Comparison of ENCODE assay signal across 8 cellular contexts in genomic region chr18:62584241-62585120, GRCh38.
DNase-seq lines count a peak whose midpoint lies in the region; ATAC-seq, FAIRE-seq and TF ChIP-seq lines count a peak whose summit lies in the region.

No MANE protein-coding gene starts in this region.

- no peak overlapping the region for H2AFZ ChIP-seq in HepG2 (ENCODE audit: low read length)

- intact Hi-C loops in activated CD4-positive, alpha-beta T cell treated with anti-CD3 and anti-CD28 coated beads, Interleukin-2, amount 10 ng/mL, durations not matched to agents 24 days and 14 days (cut with micrococcal nuclease), result loop anchor here (1.0 to 5.0 kb wide), 4 partner anchors 62 to 263 kb away; partner anchors contain the start of genes TNFRSF11A and ZCCHC2
- intact Hi-C loops in HepG2 (cut with micrococcal nuclease; ENCODE audit: unreplicated experiment), result loop anchor here (1.0 to 10.0 kb wide), 5 partner anchors 52 to 400 kb away; partner anchors contain the start of genes PIGN, RELCH and TNFRSF11A

- CTCF ChIA-PET in HepG2 (lab: Yijun Ruan, JAX; ENCODE audit: low intra/inter-chr PET ratio, low total read pairs), result interaction anchor here (0.6 to 2.2 kb wide), 7 partner anchors 58 to 402 kb away, joined by 3 to 20 read pairs (median 4); partner anchors contain the start of gene TNFRSF11A

- no peaks in the 10 kb centered on the region; the same call in 1 of the 2 replicates for H4K20me1 ChIP-seq in HepG2 (ENCODE audit: insufficient read depth, low read length)

- peak overlapping the region; percentile 59 for H3K4me3 Mint-ChIP-seq in activated CD4-positive, alpha-beta T cell treated with anti-CD3 and anti-CD28 coated beads, Interleukin-2, amount 10 ng/mL, durations not matched to agents 24 days and 14 days

- peaks cover 41% of the 10 kb centered on the region for H3K36me3 Mint-ChIP-seq in activated CD4-positive, alpha-beta T cell treated with anti-CD3 and anti-CD28 coated beads, Interleukin-2, amount 10 ng/mL, durations not matched to agents 24 days and 14 days (ENCODE audit: low read depth)

- FAIRE-seq in HepG2 (lab: Jason Lieb, UNC), result peak; percentile 90

- DNase-seq in BE2C (peak; percentile 76), NCI-H446 (lab: John Stamatoyannopoulos, UW) (peak; percentile 77 to 84), coronary artery (ENCODE audit: low spot score) (peak; percentile 89), HepG2 (ENCODE audit: low spot score) (peak; percentile 82)
- DNase-seq in activated CD4-positive, alpha-beta T cell treated with anti-CD3 and anti-CD28 coated beads, Interleukin-2, amount 10 ng/mL, durations not matched to agents 24 days and 14 days, result peak; percentile 94
- DNase-seq in stimulated activated CD4-positive, alpha-beta T cell treated with anti-CD3 and anti-CD28 coated beads, Interleukin-4, amount 100 ng/mL, for 48 hours (ENCODE audit: low read depth in 2 of 2), result peak; percentile 79

- H3K4me1 Mint-ChIP-seq in activated CD4-positive, alpha-beta T cell treated with anti-CD3 and anti-CD28 coated beads, Interleukin-2, amount 10 ng/mL, durations not matched to agents 24 days and 14 days, result peaks cover 40% of the 10 kb centered on the region

- ATAC-seq in GM19023 (IDR thresholded peaks at IDR 0.05; ENCODE audit: unreplicated experiment) (peak; percentile 85), HG03280 (IDR thresholded peaks at IDR 0.05; ENCODE audit: unreplicated experiment) (peak; percentile 92), HepG2 (peak; percentile 76)

- POLR2A ChIA-PET in HepG2 (lab: Yijun Ruan, JAX), result no interaction called here

- no TSS peak for BruUV-seq in HepG2 (replicated peaks; lab: Mats Ljungman, UMichigan)

- no peaks in the 10 kb centered on the region for H3K27me3 ChIP-seq in BE2C
- no peaks in the 10 kb centered on the region for H3K27me3 ChIP-seq in HepG2 (ENCODE audit: control insufficient read depth in 1 of 2, insufficient read depth in 2 of 2, low read length in 2 of 2)

- no peaks in the 10 kb centered on the region for H3K27me3 Mint-ChIP-seq in activated CD4-positive, alpha-beta T cell treated with anti-CD3 and anti-CD28 coated beads, Interleukin-2, amount 10 ng/mL, durations not matched to agents 24 days and 14 days

- peak; percentile 82 for TF ChIP-seq CTCF in BE2C (IDR thresholded peaks at IDR 0.05; ENCODE audit: low read depth, low read length)
- peak; percentile 94 for TF ChIP-seq CTCF in coronary artery (IDR thresholded peaks at IDR 0.05)
- TF ChIP-seq CTCF in HepG2 (CRISPR knock-in tag; IDR thresholded peaks at IDR 0.05), result peak; percentile 87

- peak; percentile 81 for TF ChIP-seq RAD21 in HepG2 (CRISPR knock-in tag; IDR thresholded peaks at IDR 0.05)

- H3K9me3 Mint-ChIP-seq in activated CD4-positive, alpha-beta T cell treated with anti-CD3 and anti-CD28 coated beads, Interleukin-2, amount 10 ng/mL, durations not matched to agents 24 days and 14 days, result no peaks in the 10 kb centered on the region

- H3K27ac ChIP-seq in coronary artery, result peak overlapping the region in 1 of 2 donors; percentile 45
- no peak overlapping the region for H3K27ac ChIP-seq in HepG2 (ENCODE audit: extremely low read length, insufficient read depth, low read length)

- TF ChIP-seq POLR2A in HepG2 (IDR thresholded peaks at IDR 0.05; ENCODE audit: insufficient read depth in 1 of 2, low read depth in 2 of 2, low read length in 2 of 2), result no peak

- 0 out of 2 replicates have a peak, but pooled peaks cover 2% of the 10 kb centered on the region for H3K4me1 ChIP-seq in BE2C
- H3K4me1 ChIP-seq in HepG2 (ENCODE audit: insufficient read depth, low read length), result 0 out of 2 replicates have a peak, but pooled peaks cover 6% of the 10 kb centered on the region

- no peaks in the 10 kb centered on the region for H3K79me2 ChIP-seq in HepG2 (ENCODE audit: insufficient read depth, low read length)

- no peak overlapping the region for H3K4me2 ChIP-seq in HepG2 (ENCODE audit: low read depth, low read length)

- no peak overlapping the region for H3K9ac ChIP-seq in HepG2 (ENCODE audit: insufficient read depth, low read depth, low read length)

- H3K9me3 ChIP-seq in BE2C (no peaks in the 10 kb centered on the region), HepG2 (ENCODE audit: low read length) (no peaks in the 10 kb centered on the region)

- WGBS in HepG2 (ENCODE audit: low lambda C conversion rate), result 48% methylated on average over 16 of the region's 23 CpGs

- H3K4me3 ChIP-seq in BE2C (ENCODE audit: low read depth, low read length) (no peak overlapping the region), coronary artery (no peak overlapping the region), HepG2 (replicated peaks in 1 of 3; ENCODE audit: insufficient read depth in 1 of 3, low read depth in 2 of 3, low read length in 3 of 3) (no peak overlapping the region)

- no peak for TF ChIP-seq EP300 in HepG2 (IDR thresholded peaks at IDR 0.05; ENCODE audit: low read depth in 2 of 2, low read length in 2 of 2)
- no peak for TF ChIP-seq EP300 in HepG2 (CRISPR knock-in tag; IDR thresholded peaks at IDR 0.05; ENCODE audit: borderline replicate concordance)

- in situ Hi-C loops in HepG2 (cut with HindIII; ENCODE audit: extremely low pct_ligation_motif_present, low pct_unique_long_range_greater_than_20kb), result no loop called here

- peak overlapping the region; percentile 82 for H3K27ac Mint-ChIP-seq in activated CD4-positive, alpha-beta T cell treated with anti-CD3 and anti-CD28 coated beads, Interleukin-2, amount 10 ng/mL, durations not matched to agents 24 days and 14 days

- H3K36me3 ChIP-seq in BE2C, result no peaks in the 10 kb centered on the region
- peaks cover 7 to 29% of the 10 kb centered on the region in 2 experiments for H3K36me3 ChIP-seq in HepG2 (replicated peaks in 1 of 2; ENCODE audit: control insufficient read depth in 1 of 2, insufficient read depth in 2 of 2, low read length in 2 of 2)

TF ChIP-seq in HepG2, 621 proteins besides CTCF, POLR2A, EP300 and RAD21 (continues in another document):
- TF ChIP-seq ZNF138 (CRISPR knock-in tag; IDR thresholded peaks at IDR 0.05; ENCODE audit: low read depth) (no peak), BHLHE40 (IDR thresholded peaks at IDR 0.05; ENCODE audit: low read length) (no peak), REXO4 (CRISPR knock-in tag; IDR thresholded peaks at IDR 0.05; ENCODE audit: borderline replicate concordance) (no peak), SETDB1 (CRISPR knock-in tag; IDR thresholded peaks at IDR 0.05; ENCODE audit: borderline replicate concordance) (no peak), NFIC (IDR thresholded peaks at IDR 0.05; ENCODE audit: low read length) (no peak), GABPA (IDR thresholded peaks at IDR 0.05; ENCODE audit: low read depth, low read length) (no peak), GABPA (CRISPR knock-in tag; IDR thresholded peaks at IDR 0.05; ENCODE audit: low read depth) (no peak), ZBTB33 (CRISPR knock-in tag; IDR thresholded peaks at IDR 0.05) (peak; percentile 31; the same call in 1 of the 2 replicates), ZNF883 (CRISPR knock-in tag; IDR thresholded peaks at IDR 0.05; ENCODE audit: not compliant biosample characterization) (no peak), ELF1 (CRISPR knock-in tag; IDR thresholded peaks at IDR 0.05) (no peak), TGIF2 (CRISPR knock-in tag; IDR thresholded peaks at IDR 0.05) (no peak), ZSCAN21 (CRISPR knock-in tag; IDR thresholded peaks at IDR 0.05; ENCODE audit: borderline replicate concordance) (no peak)
- TF ChIP-seq, protein P1, sequence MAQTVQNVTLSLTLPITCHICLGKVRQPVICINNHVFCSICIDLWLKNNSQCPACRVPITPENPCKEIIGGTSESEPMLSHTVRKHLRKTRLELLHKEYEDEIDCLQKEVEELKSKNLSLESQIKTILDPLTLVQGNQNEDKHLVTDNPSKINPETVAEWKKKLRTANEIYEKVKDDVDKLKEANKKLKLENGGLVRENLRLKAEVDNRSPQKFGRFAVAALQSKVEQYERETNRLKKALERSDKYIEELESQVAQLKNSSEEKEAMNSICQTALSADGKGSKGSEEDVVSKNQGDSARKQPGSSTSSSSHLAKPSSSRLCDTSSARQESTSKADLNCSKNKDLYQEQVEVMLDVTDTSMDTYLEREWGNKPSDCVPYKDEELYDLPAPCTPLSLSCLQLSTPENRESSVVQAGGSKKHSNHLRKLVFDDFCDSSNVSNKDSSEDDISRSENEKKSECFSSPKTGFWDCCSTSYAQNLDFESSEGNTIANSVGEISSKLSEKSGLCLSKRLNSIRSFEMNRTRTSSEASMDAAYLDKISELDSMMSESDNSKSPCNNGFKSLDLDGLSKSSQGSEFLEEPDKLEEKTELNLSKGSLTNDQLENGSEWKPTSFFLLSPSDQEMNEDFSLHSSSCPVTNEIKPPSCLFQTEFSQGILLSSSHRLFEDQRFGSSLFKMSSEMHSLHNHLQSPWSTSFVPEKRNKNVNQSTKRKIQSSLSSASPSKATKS (CRISPR knock-in tag; IDR thresholded peaks at IDR 0.05), result no peak
- TF ChIP-seq, protein P2, sequence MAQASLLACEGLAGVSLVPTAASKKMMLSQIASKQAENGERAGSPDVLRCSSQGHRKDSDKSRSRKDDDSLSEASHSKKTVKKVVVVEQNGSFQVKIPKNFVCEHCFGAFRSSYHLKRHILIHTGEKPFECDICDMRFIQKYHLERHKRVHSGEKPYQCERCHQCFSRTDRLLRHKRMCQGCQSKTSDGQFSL (CRISPR knock-in tag; IDR thresholded peaks at IDR 0.05), result no peak
